ENCODE assay signal across 22 cellular contexts in genomic region chr1:234870582-234870981, GRCh38.
"Had no signal": no experiment of that assay in that cellular context is flagged by ENCODE, and none has a peak within 500 bp of the region (broad histone marks: within the 10 kb centered on the region; RNA-seq: fewer than 3 reads in every experiment).

No MANE protein-coding gene starts in this region.

- H3K27ac ChIP-seq: esophagus squamous epithelium, hepatocyte, testis, upper lobe of right lung, VCaP had no signal

- H3K4me2 ChIP-seq: hepatocyte, smooth muscle cell had no signal

- H3K27ac Mint-ChIP-seq: activated naive CD8-positive, alpha-beta T cell; activated T-cell treated with anti-CD3 and anti-CD28 coated beads, Interleukin-2, amount 50 U/mL, for 72 hours; stimulated activated effector memory CD8-positive, alpha-beta T cell treated with anti-CD3 and anti-CD28 coated beads, Interleukin-12 subunit alpha, Interleukin-12 subunit beta, amount 100 ng/mL, for 72 hours had no signal

- H3K36me3 ChIP-seq: esophagus squamous epithelium, right lobe of liver, upper lobe of right lung had no signal

- DNase-seq: activated CD4-positive, alpha-beta T cell treated with anti-CD3 and anti-CD28 coated beads for 1 hour; activated CD8-positive, alpha-beta memory T cell treated with anti-CD3 and anti-CD28 coated beads for 24 hours; activated CD8-positive, alpha-beta memory T cell treated with anti-CD3 and anti-CD28 coated beads, Interleukin-2, amount 50 U/mL, for 48 hours; activated gamma-delta T cell treated with Interleukin-2 at 50 U/mL for 16 hours; activated T-cell treated with anti-CD3 and anti-CD28 coated beads, Interleukin-2, amount 50 U/mL, for 72 hours; dermis blood vessel endothelial cell; effector memory CD4-positive, alpha-beta T cell; esophagus squamous epithelium; left colon; stimulated activated CD4-positive, alpha-beta T cell treated with anti-CD3 and anti-CD28 coated beads, Interleukin-4, amount 100 ng/mL, for 24 hours; T-helper 2 cell; testis had no signal

- H3K9me3 ChIP-seq: esophagus squamous epithelium, right lobe of liver, testis, upper lobe of right lung had no signal

- H3K27me3 ChIP-seq: esophagus squamous epithelium, hepatocyte, right lobe of liver, testis, upper lobe of right lung had no signal

- H3K36me3 Mint-ChIP-seq: activated naive CD8-positive, alpha-beta T cell; stimulated activated effector memory CD8-positive, alpha-beta T cell treated with anti-CD3 and anti-CD28 coated beads, Interleukin-12 subunit alpha, Interleukin-12 subunit beta, amount 100 ng/mL, for 72 hours had no signal

- H3K4me3 Mint-ChIP-seq: activated naive CD8-positive, alpha-beta T cell; activated T-cell treated with anti-CD3 and anti-CD28 coated beads, Interleukin-2, amount 50 U/mL, for 72 hours; neural crest cell; stimulated activated effector memory CD8-positive, alpha-beta T cell treated with anti-CD3 and anti-CD28 coated beads, Interleukin-12 subunit alpha, Interleukin-12 subunit beta, amount 100 ng/mL, for 72 hours had no signal

- H2AFZ ChIP-seq: hepatocyte had no signal

- ATAC-seq: activated T-cell treated with anti-CD3 and anti-CD28 coated beads, Interleukin-2, amount 50 U/mL, for 72 hours; left colon; stimulated activated effector memory CD8-positive, alpha-beta T cell treated with anti-CD3 and anti-CD28 coated beads, Interleukin-12 subunit alpha, Interleukin-12 subunit beta, amount 100 ng/mL, for 72 hours; upper lobe of right lung had no signal

- FAIRE-seq: bronchial epithelial cell, islet of Langerhans had no signal

- H3K9me3 Mint-ChIP-seq: neural crest cell had no signal

- H3K79me2 ChIP-seq: hepatocyte had no signal

- H3K27me3 Mint-ChIP-seq: activated naive CD8-positive, alpha-beta T cell had no signal

- H3K4me3 ChIP-seq: esophagus squamous epithelium, hepatocyte, right lobe of liver, smooth muscle cell, testis, upper lobe of right lung had no signal

- H3K4me1 ChIP-seq: testis had no signal
